ENCODE assay signal across 1 cellular context in genomic region chr17:32488177-32488542, GRCh38.
TF ChIP-seq lines count a peak whose summit lies in the region.

No MANE protein-coding gene starts in this region.

TF ChIP-seq in IMR-90, 13 proteins besides CTCF, POLR2A, EP300 and RAD21:
- no peak for TF ChIP-seq ELK1 (IDR thresholded peaks at IDR 0.05; ENCODE audit: borderline replicate concordance, low read depth, low read length)
- no peak for TF ChIP-seq FOS (IDR thresholded peaks at IDR 0.05; ENCODE audit: low read depth, low read length)
- TF ChIP-seq RFX5 (IDR thresholded peaks at IDR 0.05; ENCODE audit: low read depth, low read length) = no peak
- no peak for TF ChIP-seq BHLHE40 (IDR thresholded peaks at IDR 0.05; ENCODE audit: low read depth, low read length)
- no peak for TF ChIP-seq MXI1 (IDR thresholded peaks at IDR 0.05; ENCODE audit: borderline replicate concordance, low read depth, low read length)
- no peak for TF ChIP-seq CHD1 (IDR thresholded peaks at IDR 0.05; ENCODE audit: low read depth, low read length)
- TF ChIP-seq NFE2L2 (IDR thresholded peaks at IDR 0.05; ENCODE audit: low read depth, low read length) = no peak
- no peak for TF ChIP-seq MAFK (IDR thresholded peaks at IDR 0.05; ENCODE audit: low read depth, low read length)
- no peak for TF ChIP-seq MAZ (IDR thresholded peaks at IDR 0.05; ENCODE audit: borderline replicate concordance, low read depth, low read length)
- TF ChIP-seq CEBPB (IDR thresholded peaks at IDR 0.05; ENCODE audit: low read depth, low read length) = no peak
- TF ChIP-seq USF2 (IDR thresholded peaks at IDR 0.05; ENCODE audit: low read depth, low read length) = no peak
- no peak for TF ChIP-seq SMC3 (IDR thresholded peaks at IDR 0.05; ENCODE audit: low read depth, low read length)
- no peak for TF ChIP-seq RCOR1 (IDR thresholded peaks at IDR 0.05; ENCODE audit: insufficient replicate concordance, low read length)
